In the genomic region with DNA sequence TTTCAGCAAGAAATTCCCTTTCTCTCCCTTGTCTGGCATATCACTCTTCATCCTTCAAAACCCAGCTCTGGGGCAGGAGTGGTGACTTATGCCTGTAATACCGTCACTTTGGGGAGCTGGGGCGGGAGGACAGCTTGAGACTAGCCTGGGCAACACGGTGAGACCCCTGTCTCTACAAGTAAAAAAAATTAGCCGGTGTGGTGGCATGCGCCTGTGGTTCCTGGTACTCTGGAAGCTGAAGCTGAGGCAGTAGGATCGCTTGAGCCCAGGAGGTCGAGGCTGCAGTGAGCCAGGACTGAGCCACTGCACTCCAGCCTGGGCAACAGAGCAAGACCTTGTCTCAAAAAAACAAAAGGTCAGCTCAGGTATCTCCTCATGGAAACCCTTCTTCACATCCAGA, we compare ENCODE assay signal across 9 cellular contexts. TPM values are rescaled to one million over a fixed set of nuclear protein-coding genes. Genes with fewer than 3 reads are reported as not detected.
DNase-seq lines count a peak whose midpoint lies in the region; ATAC-seq and TF ChIP-seq lines count a peak whose summit lies in the region.
"Had no signal": no experiment of that assay in that cellular context is flagged by ENCODE, and none has a peak within 500 bp of the region (broad histone marks: within the 10 kb centered on the region; RNA-seq: fewer than 3 reads in every experiment).

No MANE protein-coding gene starts in this region.

- H3K9me3 ChIP-seq in ES-I3 (ENCODE audit: control insufficient read depth, insufficient read depth, low read length) (no peaks in the 10 kb centered on the region), psoas muscle (no peaks in the 10 kb centered on the region)

- H3K4me3 ChIP-seq in epithelial cell of proximal tubule (ENCODE audit: low read depth, low read length) (peak overlapping the region; percentile 98), psoas muscle (peak overlapping the region; percentile 99)

- CTCF ChIA-PET in RWPE1 (lab: Yijun Ruan, JAX) (interaction anchor here (0.6 to 1.0 kb wide), 2 partner anchors 133 to 134 kb away, joined by 3 read pairs; a partner anchor contains a TSS), GM10248 (lab: Yijun Ruan, JAX) (interaction anchor here (0.7 to 20.7 kb wide), 7 partner anchors 10 to 455 kb away, joined by 3 to 241 read pairs (median 4); a partner anchor contains a TSS)

- H3K27me3 ChIP-seq in psoas muscle (ENCODE audit: insufficient read depth in 3 of 3, low read length in 2 of 3), result no peaks in the 10 kb centered on the region

- POLR2A ChIA-PET in RWPE1 (lab: Yijun Ruan, JAX; ENCODE audit: low non-redundant PET), result interaction anchor here (0.6 kb wide), 1 partner anchor 424 kb away, joined by 3 read pairs; no protein-coding TSS in a partner anchor
- POLR2A ChIA-PET in GM10248 (lab: Yijun Ruan, JAX), result interaction anchor here (0.7 to 1.4 kb wide), 2 partner anchors 10 to 14 kb away, joined by 3 to 5 read pairs; no protein-coding TSS in a partner anchor

- H3K27ac ChIP-seq in RWPE1 (peak overlapping the region; percentile 89), psoas muscle (no peak overlapping the region)

- TF ChIP-seq CTCF in RWPE1 (conservative IDR thresholded peaks at IDR 0.05; ENCODE audit: low read depth), result no peak
- TF ChIP-seq CTCF in epithelial cell of proximal tubule (conservative IDR thresholded peaks at IDR 0.05; ENCODE audit: low read depth, low read length), result no peak
- no peak for TF ChIP-seq CTCF in psoas muscle (IDR thresholded peaks at IDR 0.05)
- TF ChIP-seq CTCF in GM10248 (IDR thresholded peaks at IDR 0.05; ENCODE audit: control extremely low read depth, extremely low read depth, low read depth, missing control alignments), result no peak

- intact Hi-C loops in psoas muscle (cut with DNase I), result loop anchor here in 1 of 2 donors (2.0 kb wide), 1 partner anchor 113 kb away; no protein-coding TSS in a partner anchor

- H3K9ac ChIP-seq in ES-I3 (ENCODE audit: low read depth, low read length), result peak overlapping the region; percentile 99; the same call in 1 of the 2 replicates

- WGBS in psoas muscle, 3 donors, result 83 to 89% (median 85%) methylated on average over 7 of the region's 7 CpGs

- no peaks in the 10 kb centered on the region; the same call in 1 of the 2 replicates for H3K4me1 ChIP-seq in ES-I3 (ENCODE audit: insufficient read depth, low read length)
- peaks cover 22% of the 10 kb centered on the region for H3K4me1 ChIP-seq in psoas muscle

- H3K36me3 ChIP-seq in ES-I3 (ENCODE audit: insufficient read depth, low read length) (peaks cover 22% of the 10 kb centered on the region), psoas muscle (ENCODE audit: insufficient read depth in 1 of 2, low read depth in 1 of 2) (peaks cover 4 to 29% of the 10 kb centered on the region in 2 donors)

- no peak for ATAC-seq in psoas muscle
- ATAC-seq in GM21529 (IDR thresholded peaks at IDR 0.05; ENCODE audit: unreplicated experiment), result no peak

- DNase-seq in RWPE1 (ENCODE audit: low spot score) (no peak), epithelial cell of proximal tubule (ENCODE audit: low read depth) (no peak), psoas muscle (no peak), GM10248 (ENCODE audit: extremely low spot score) (no peak), mesenteric fat pad (ENCODE audit: low spot score) (no peak), NCI-H1105 (lab: John Stamatoyannopoulos, UW) (no peak)
- DNase-seq: NCI-H2029 had no signal

RNA-seq across cellular contexts. Expression of a gene that starts 1.4 kb away (rescaled TPM):
- 41.7 and 42.9 TPM in 2 replicates for total RNA-seq in epithelial cell of proximal tubule
- 1 to 10 TPM; 3.1 to 5.0 (median 4.3) TPM for total RNA-seq in psoas muscle
- polyA plus RNA-seq in psoas muscle, result 10 to 100 TPM in 1 of 3 donors, 1 to 10 TPM in 2; 4.2 to 13.2 (median 5.1) TPM
- 14.1 TPM for total RNA-seq in mesenteric fat pad

RNA-seq across cellular contexts. Expression of a gene that starts 15.0 kb away (rescaled TPM):
- total RNA-seq in epithelial cell of proximal tubule, result 37.9 and 50.5 TPM in 2 replicates
- 10 to 100 TPM in 3 of 4 donors, 1 to 10 TPM in 1; 7.4 to 11.8 (median 10.7) TPM for total RNA-seq in psoas muscle
- polyA plus RNA-seq in psoas muscle, result 10 to 100 TPM in 2 of 3 donors, 1 to 10 TPM in 1; 8.5 to 16.6 (median 15.3) TPM
- 25.6 TPM for total RNA-seq in mesenteric fat pad
